Comparison of ENCODE assay signal across 14 cellular contexts in genomic region chr16:57191056-57191536, GRCh38. TPM values are rescaled to one million over a fixed set of nuclear protein-coding genes. Genes with fewer than 3 reads are reported as not detected.
A peak's percentile ranks its signal among the peaks of the same experiment; 100 is the strongest.
DNase-seq lines count a peak whose midpoint lies in the region; ATAC-seq and TF ChIP-seq lines count a peak whose summit lies in the region.
"Had no signal": no experiment of that assay in that cellular context is flagged by ENCODE, and none has a peak within 500 bp of the region (broad histone marks: within the 10 kb centered on the region; RNA-seq: fewer than 3 reads in every experiment).

No MANE protein-coding gene starts in this region.

- H3K4me3 ChIP-seq in tibial artery: no peak overlapping the region
- H3K4me3 ChIP-seq: neural progenitor cell, testis had no signal

- intact Hi-C loops in tibial artery (cut with DNase I; ENCODE audit: low total_unique reads): no loop called here

- peak overlapping the region; percentile 10 to 18 for H3K27ac ChIP-seq in tibial artery
- H3K27ac ChIP-seq: neural progenitor cell had no signal

- no peaks in the 10 kb centered on the region for H3K27me3 Mint-ChIP-seq in T-helper 17 cell
- H3K27me3 Mint-ChIP-seq: activated naive CD4-positive, alpha-beta T cell treated with anti-CD3 and anti-CD28 coated beads, Interleukin-2, amount 50 U/mL, for 24 hours had no signal

- peaks cover 0 to 83% (median 45%) of the 10 kb centered on the region in 4 donors for H3K4me1 ChIP-seq in tibial artery

- peaks cover 29% of the 10 kb centered on the region for H3K4me1 Mint-ChIP-seq in T-helper 17 cell

- no peaks in the 10 kb centered on the region for H3K9me3 ChIP-seq in T-helper 17 cell (ENCODE audit: control insufficient read depth, low read length, poor library complexity, severe bottlenecking)
- no peaks in the 10 kb centered on the region for H3K9me3 ChIP-seq in tibial artery
- H3K9me3 ChIP-seq: testis had no signal

- peak overlapping the region; percentile 37 for H3K27ac Mint-ChIP-seq in T-helper 17 cell
- H3K27ac Mint-ChIP-seq: activated naive CD4-positive, alpha-beta T cell treated with anti-CD3 and anti-CD28 coated beads, Interleukin-2, amount 50 U/mL, for 24 hours; neural progenitor cell had no signal

- ATAC-seq in T-helper 17 cell (no peak), HG02623 (IDR thresholded peaks at IDR 0.05; ENCODE audit: unreplicated experiment) (no peak)
- ATAC-seq: left colon had no signal

- no peak overlapping the region for H3K4me3 Mint-ChIP-seq in T-helper 17 cell
- H3K4me3 Mint-ChIP-seq: activated naive CD4-positive, alpha-beta T cell treated with anti-CD3 and anti-CD28 coated beads, Interleukin-2, amount 50 U/mL, for 24 hours; neural progenitor cell had no signal

- no peaks in the 10 kb centered on the region for H3K36me3 ChIP-seq in tibial artery
- H3K36me3 ChIP-seq: neural progenitor cell had no signal

- H3K36me3 Mint-ChIP-seq in T-helper 17 cell (ENCODE audit: low read depth): peaks cover 5% of the 10 kb centered on the region

- DNase-seq in HPDE6-E6E7 (ENCODE audit: extremely low spot score): peak; percentile 29
- no peak for DNase-seq in T-helper 17 cell
- peak; percentile 41 for DNase-seq in fibroblast of peridontal ligament (ENCODE audit: extremely low read depth)
- DNase-seq in tibial artery: no peak
- DNase-seq in GM19238 (ENCODE audit: insufficient read length, low spot score): no peak
- no peak for DNase-seq in MV-4-11 (lab: John Stamatoyannopoulos, UW)
- DNase-seq: left colon; MM.1S; NCI-H446; stimulated activated CD4-positive, alpha-beta T cell treated with anti-CD3 and anti-CD28 coated beads, Interleukin-12 subunit alpha, Interleukin-12 subunit beta, amount 100 ng/mL, for 4 hours; testis had no signal

- no peak for TF ChIP-seq CTCF in tibial artery (IDR thresholded peaks at IDR 0.05)

- H3K27me3 ChIP-seq in tibial artery: no peaks in the 10 kb centered on the region
- H3K27me3 ChIP-seq: neural progenitor cell, testis had no signal

RNA-seq across cellular contexts. Expression of gene RSPRY1, which starts 5.0 kb away (rescaled TPM):
- total RNA-seq in T-helper 17 cell: 10 to 100 TPM; 19.1 to 23.8 TPM

RNA-seq across cellular contexts. Expression of gene PSME3IP1, which starts 5.3 kb away (rescaled TPM):
- 100 to 1,000 TPM; 109 to 118 TPM for total RNA-seq in T-helper 17 cell

RNA-seq across cellular contexts. Expression of gene ARL2BP, which starts 54.0 kb away (rescaled TPM):
- 10 to 100 TPM; 37.0 to 39.6 TPM for total RNA-seq in T-helper 17 cell

Comparison
In these comparisons a context has a peak if more than half of its experiments do, and no peak if none do; other contexts are left out.
1. DNase-seq: peak in HPDE6-E6E7 (single experiment) and fibroblast of peridontal ligament (single experiment); none in T-helper 17 cell (0 of 3), tibial artery (0 of 2), GM19238 (single experiment) and MV-4-11 (single experiment).